Comparison of ENCODE assay signal across 11 cellular contexts in the genomic region with DNA sequence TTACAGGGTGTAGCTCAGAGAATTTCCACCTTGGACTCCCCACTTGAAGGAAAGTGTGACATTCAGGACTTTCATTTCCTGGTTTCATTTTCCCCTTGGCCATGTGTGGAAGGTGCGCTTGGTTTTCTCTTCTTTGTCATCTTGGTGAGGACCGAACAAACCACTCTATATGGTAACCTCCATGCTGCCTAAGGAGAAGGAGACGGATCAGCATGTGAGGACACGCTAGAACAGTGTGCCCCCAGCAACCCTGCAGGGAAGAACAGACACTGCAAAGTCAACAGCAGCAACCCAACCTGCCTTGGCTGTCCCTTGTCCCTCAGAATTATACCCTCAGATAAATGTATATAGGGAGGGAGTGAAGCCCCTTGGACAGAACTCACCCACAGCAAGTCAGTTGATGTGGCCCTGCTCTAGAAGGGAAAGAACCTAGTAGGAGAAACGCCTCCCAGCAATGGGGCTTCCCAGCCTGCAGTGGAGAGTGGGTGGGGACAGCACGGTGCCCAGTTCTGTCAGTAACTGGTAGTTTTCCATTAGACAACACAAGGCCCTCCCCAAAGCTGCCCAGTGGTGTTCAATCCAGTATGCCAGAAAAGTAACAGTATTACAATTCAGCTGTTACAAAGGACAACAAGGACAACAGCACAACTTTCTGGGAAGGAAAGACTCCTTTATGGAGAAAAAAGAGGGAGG. TPM values are rescaled to one million over a fixed set of nuclear protein-coding genes. Genes with fewer than 3 reads are reported as not detected.
DNase-seq lines count a peak whose midpoint lies in the region; ATAC-seq and FAIRE-seq lines count a peak whose summit lies in the region.
"Had no signal": no experiment of that assay in that cellular context is flagged by ENCODE, and none has a peak within 500 bp of the region (broad histone marks: within the 10 kb centered on the region; RNA-seq: fewer than 3 reads in every experiment).

No MANE protein-coding gene starts in this region.

- peaks cover 0 to 2% of the 10 kb centered on the region in 2 donors for H3K27me3 ChIP-seq in small intestine (ENCODE audit: control insufficient read depth in 2 of 2, insufficient read depth in 2 of 2, low read length in 2 of 2)

- H3K9me3 Mint-ChIP-seq in activated CD4-positive, alpha-beta T cell treated with anti-CD3 and anti-CD28 coated beads for 36 hours (ENCODE audit: low read depth) = no peaks in the 10 kb centered on the region

- H3K27me3 Mint-ChIP-seq in activated CD4-positive, alpha-beta T cell treated with anti-CD3 and anti-CD28 coated beads for 36 hours = peaks cover 25% of the 10 kb centered on the region
- peaks cover 39% of the 10 kb centered on the region for H3K27me3 Mint-ChIP-seq in T-helper 17 cell

- peak; percentile 52 for DNase-seq in activated CD4-positive, alpha-beta T cell treated with anti-CD3 and anti-CD28 coated beads for 36 hours
- no peak for DNase-seq in activated CD4-positive, alpha-beta T cell treated with anti-CD3 and anti-CD28 coated beads for 4 hours
- DNase-seq in small intestine (peak; percentile 27), OCI-M1 (lab: John Stamatoyannopoulos, UW) (no peak), cardiac septum (ENCODE audit: low spot score) (no peak), T-helper 17 cell (no peak)
- DNase-seq: left ventricle myocardium inferior, WERI-Rb-1 had no signal

- no peak overlapping the region for H3K4me3 Mint-ChIP-seq in activated CD4-positive, alpha-beta T cell treated with anti-CD3 and anti-CD28 coated beads for 36 hours
- no peak overlapping the region for H3K4me3 Mint-ChIP-seq in T-helper 17 cell

- no peak for FAIRE-seq in small intestine (lab: Jason Lieb, UNC)

- peak; percentile 71 for ATAC-seq in activated CD4-positive, alpha-beta T cell treated with anti-CD3 and anti-CD28 coated beads for 36 hours
- ATAC-seq in GM21515 (IDR thresholded peaks at IDR 0.05; ENCODE audit: unreplicated experiment) (peak; percentile 62), HG03432 (IDR thresholded peaks at IDR 0.05; ENCODE audit: unreplicated experiment) (peak; percentile 73), T-helper 17 cell (no peak)
- ATAC-seq: HCT116 had no signal

- H3K36me3 ChIP-seq in small intestine (ENCODE audit: control insufficient read depth in 2 of 2, insufficient read depth in 2 of 2, low read length in 2 of 2) = no peaks in the 10 kb centered on the region
- H3K36me3 ChIP-seq: left ventricle myocardium inferior, WERI-Rb-1 had no signal

- intact Hi-C loops in activated CD4-positive, alpha-beta T cell treated with anti-CD3 and anti-CD28 coated beads for 36 hours (cut with DNase I, micrococcal nuclease) = no loop called here
- intact Hi-C loops in cardiac septum (cut with DNase I) = no loop called here

- H3K4me1 ChIP-seq in small intestine (ENCODE audit: control insufficient read depth in 2 of 2, insufficient read depth in 1 of 2, low read depth in 1 of 2, low read length in 1 of 2) = no peaks in the 10 kb centered on the region
- H3K4me1 ChIP-seq: left ventricle myocardium inferior had no signal

- no peak overlapping the region for H3K27ac ChIP-seq in small intestine (ENCODE audit: low read depth in 1 of 2, low read length in 1 of 2)
- H3K27ac ChIP-seq: left ventricle myocardium inferior, WERI-Rb-1 had no signal

- H3K9me3 ChIP-seq in small intestine (ENCODE audit: control insufficient read depth, low read depth) (no peaks in the 10 kb centered on the region), T-helper 17 cell (ENCODE audit: control insufficient read depth, low read length, poor library complexity, severe bottlenecking) (no peaks in the 10 kb centered on the region)
- H3K9me3 ChIP-seq: left ventricle myocardium inferior had no signal

- H3K36me3 Mint-ChIP-seq in activated CD4-positive, alpha-beta T cell treated with anti-CD3 and anti-CD28 coated beads for 36 hours (ENCODE audit: low read depth) = no peaks in the 10 kb centered on the region
- H3K36me3 Mint-ChIP-seq in T-helper 17 cell (ENCODE audit: low read depth) = peaks cover 4% of the 10 kb centered on the region

- CTCF ChIA-PET in activated CD4-positive, alpha-beta T cell treated with anti-CD3 and anti-CD28 coated beads for 36 hours (lab: Charles Lee) = interaction anchor here (0.6 kb wide), 1 partner anchor 585 kb away, joined by 3 read pairs; no protein-coding TSS in a partner anchor

- WGBS in small intestine, 3 donors = 74 to 81% (median 78%) methylated on average over 6 of the region's 6 CpGs

- no peak overlapping the region for H3K27ac Mint-ChIP-seq in activated CD4-positive, alpha-beta T cell treated with anti-CD3 and anti-CD28 coated beads for 36 hours
- no peak overlapping the region for H3K27ac Mint-ChIP-seq in T-helper 17 cell

- peaks cover 16% of the 10 kb centered on the region for H3K4me1 Mint-ChIP-seq in activated CD4-positive, alpha-beta T cell treated with anti-CD3 and anti-CD28 coated beads for 36 hours
- no peaks in the 10 kb centered on the region for H3K4me1 Mint-ChIP-seq in T-helper 17 cell

- POLR2A ChIA-PET in activated CD4-positive, alpha-beta T cell treated with anti-CD3 and anti-CD28 coated beads for 36 hours (lab: Charles Lee) = no interaction called here

- no peak overlapping the region for H3K4me3 ChIP-seq in small intestine (ENCODE audit: low read depth in 1 of 2, low read length in 2 of 2)
- H3K4me3 ChIP-seq: left ventricle myocardium inferior had no signal

RNA-seq across cellular contexts. Expression of a gene that starts 18.9 kb away (rescaled TPM):
- total RNA-seq in activated CD4-positive, alpha-beta T cell treated with anti-CD3 and anti-CD28 coated beads for 36 hours = 1 to 10 TPM in 1 of 2 experiments, under 1 TPM in 1; 0.94 to 1.1 TPM
- under 1 TPM in 2 of 3 donors, not detected in 1; 0.76 to 0.81 TPM for polyA plus RNA-seq in small intestine
- 0.97 TPM for total RNA-seq in cardiac septum
- total RNA-seq in T-helper 17 cell = under 1 TPM in 1 of 2 donors, not detected in 1; 0.90 TPM

Comparison
In these comparisons a context has a peak if more than half of its experiments do, and no peak if none do; other contexts are left out.
1. DNase-seq: peak in activated CD4-positive, alpha-beta T cell treated with anti-CD3 and anti-CD28 coated beads for 36 hours (single experiment) and small intestine (single experiment); none in activated CD4-positive, alpha-beta T cell treated with anti-CD3 and anti-CD28 coated beads for 4 hours (0 of 2), OCI-M1 (single experiment), cardiac septum (single experiment) and T-helper 17 cell (0 of 3).